In genomic region chr19:35444735-35445134, GRCh38 we compare ENCODE assay signal across 30 cellular contexts. TPM values are rescaled to one million over a fixed set of nuclear protein-coding genes. Genes with fewer than 3 reads are reported as not detected.
"Had no signal": no experiment of that assay in that cellular context is flagged by ENCODE, and none has a peak within 500 bp of the region (broad histone marks: within the 10 kb centered on the region; RNA-seq: fewer than 3 reads in every experiment).

No MANE protein-coding gene starts in this region.

- H3K27ac ChIP-seq: dorsolateral prefrontal cortex, gastrocnemius medialis, parathyroid adenoma, psoas muscle, sigmoid colon, SJSA1, suprapubic skin, tibial artery, upper lobe of right lung, VCaP had no signal

- H3K79me2 ChIP-seq: parathyroid adenoma had no signal

- H3K9ac ChIP-seq: parathyroid adenoma had no signal

- H3K9me3 ChIP-seq: gastrocnemius medialis, psoas muscle, sigmoid colon, SJSA1, suprapubic skin, tibial artery, upper lobe of right lung had no signal

- H3K9me3 Mint-ChIP-seq: activated CD4-positive, alpha-beta T cell treated with anti-CD3 and anti-CD28 coated beads, Interleukin-2, amount 10 ng/mL, durations not matched to agents 24 days and 14 days; activated T-helper 17 cell treated with anti-CD3 and anti-CD28 coated beads, Interleukin-2, amount 50 U/mL, for 72 hours; stimulated activated effector memory CD8-positive, alpha-beta T cell treated with anti-CD3 and anti-CD28 coated beads, Interleukin-12 subunit alpha, Interleukin-12 subunit beta, amount 100 ng/mL, for 72 hours had no signal

- H3K27me3 ChIP-seq: gastrocnemius medialis, suprapubic skin, upper lobe of right lung had no signal

- H2AFZ ChIP-seq: parathyroid adenoma had no signal

- H3K4me3 ChIP-seq: dorsolateral prefrontal cortex, gastrocnemius medialis, psoas muscle, sigmoid colon, SJSA1, suprapubic skin, tibial artery, upper lobe of right lung had no signal

- H3K36me3 ChIP-seq: gastrocnemius medialis, sigmoid colon, SJSA1, suprapubic skin, tibial artery, upper lobe of right lung had no signal

- H3K4me1 ChIP-seq: gastrocnemius medialis, psoas muscle, SJSA1, tibial artery had no signal

- DNase-seq: activated CD4-positive, alpha-beta T cell treated with anti-CD3 and anti-CD28 coated beads, Interleukin-2, amount 10 ng/mL, durations not matched to agents 24 days and 14 days; activated CD8-positive, alpha-beta memory T cell treated with anti-CD3 and anti-CD28 coated beads, Interleukin-2, amount 50 U/mL, for 4 hours; activated T-cell treated with anti-CD3 and anti-CD28 coated beads, Interleukin-2, amount 50 U/mL, for 1 hour; dorsolateral prefrontal cortex; effector memory CD4-positive, alpha-beta T cell; gastrocnemius medialis; glutamatergic neuron; left cardiac atrium; left ventricle myocardium superior; nucleus accumbens; psoas muscle; sigmoid colon; small intestine; stimulated activated CD4-positive, alpha-beta T cell treated with anti-CD3 and anti-CD28 coated beads, Interleukin-4, amount 100 ng/mL, for 24 hours; tibial artery; upper lobe of right lung had no signal

- H3K27ac Mint-ChIP-seq: activated CD4-positive, alpha-beta T cell treated with anti-CD3 and anti-CD28 coated beads, Interleukin-2, amount 10 ng/mL, durations not matched to agents 24 days and 14 days; activated T-helper 17 cell treated with anti-CD3 and anti-CD28 coated beads, Interleukin-2, amount 50 U/mL, for 72 hours had no signal

- H3K4me3 Mint-ChIP-seq: activated CD4-positive, alpha-beta T cell treated with anti-CD3 and anti-CD28 coated beads, Interleukin-2, amount 10 ng/mL, durations not matched to agents 24 days and 14 days; activated T-helper 17 cell treated with anti-CD3 and anti-CD28 coated beads, Interleukin-2, amount 50 U/mL, for 72 hours had no signal

RNA-seq across cellular contexts. Expression of gene FFAR2, which starts 3.3 kb away (rescaled TPM):
- total RNA-seq: activated CD4-positive, alpha-beta T cell treated with anti-CD3 and anti-CD28 coated beads, Interleukin-2, amount 10 ng/mL, durations not matched to agents 24 days and 14 days; activated CD8-positive, alpha-beta memory T cell treated with anti-CD3 and anti-CD28 coated beads for 36 hours; activated T-helper 17 cell treated with anti-CD3 and anti-CD28 coated beads, Interleukin-2, amount 50 U/mL, for 72 hours; bronchial epithelial cell; epithelial cell of proximal tubule; gastrocnemius medialis; lung microvascular endothelial cell; SJSA1 had no signal
- polyA plus RNA-seq: keratinocyte, neural cell had no signal

RNA-seq across cellular contexts. Expression of gene KRTDAP, which starts 45.5 kb away (rescaled TPM):
- total RNA-seq: activated CD4-positive, alpha-beta T cell treated with anti-CD3 and anti-CD28 coated beads, Interleukin-2, amount 10 ng/mL, durations not matched to agents 24 days and 14 days; activated CD8-positive, alpha-beta memory T cell treated with anti-CD3 and anti-CD28 coated beads for 36 hours; activated T-helper 17 cell treated with anti-CD3 and anti-CD28 coated beads, Interleukin-2, amount 50 U/mL, for 72 hours; bronchial epithelial cell; epithelial cell of proximal tubule; gastrocnemius medialis; left cardiac atrium; left ventricle myocardium superior; lung microvascular endothelial cell; mesenteric fat pad; mucosa of gallbladder; psoas muscle; sigmoid colon; SJSA1; upper lobe of right lung had no signal
- polyA plus RNA-seq: neural cell, psoas muscle, sigmoid colon, small intestine had no signal
